22 cellular contexts compared by ENCODE assay signal in the genomic region with DNA sequence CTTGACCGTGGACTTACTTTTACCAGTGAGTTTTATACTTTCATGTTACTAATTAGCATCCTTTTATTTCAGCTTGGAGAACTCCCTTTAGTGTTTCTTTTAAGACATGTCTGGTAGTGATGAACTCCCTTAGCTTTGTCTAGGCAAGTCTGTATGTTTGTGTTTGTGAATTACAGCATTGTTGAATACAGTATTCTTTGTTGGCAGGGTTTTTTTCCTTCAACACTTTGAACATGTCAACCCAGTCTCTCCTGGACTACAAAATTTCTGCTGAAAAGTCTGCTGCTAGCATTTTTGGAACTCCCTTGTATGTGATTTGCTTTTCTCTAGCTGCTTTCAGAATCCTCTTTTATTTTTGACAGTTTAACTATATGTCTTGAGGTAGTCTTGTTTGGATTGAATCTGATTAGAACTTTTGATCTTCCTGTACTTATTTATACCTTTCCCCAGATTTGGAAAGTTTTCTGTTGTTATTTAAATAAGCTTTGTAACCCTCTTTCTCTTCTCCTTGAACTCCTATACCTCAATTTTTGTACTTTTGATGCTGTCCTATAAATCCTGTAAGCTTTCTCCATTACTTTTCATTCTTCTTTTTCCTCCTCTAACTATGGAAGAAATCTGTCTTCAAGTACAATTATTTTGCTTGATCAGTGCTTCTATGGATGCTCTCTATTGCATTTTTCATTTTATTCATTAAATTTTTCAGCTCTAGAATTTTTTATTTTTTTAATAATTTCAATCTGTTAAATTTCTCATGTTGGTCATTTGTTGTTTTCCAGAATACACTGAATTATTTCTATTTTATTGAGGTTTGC.
"Had no signal": no experiment of that assay in that cellular context is flagged by ENCODE, and none has a peak within 500 bp of the region (broad histone marks: within the 10 kb centered on the region; RNA-seq: fewer than 3 reads in every experiment).

No MANE protein-coding gene starts in this region.

- H3K4me3 ChIP-seq: SJCRH30 had no signal

- H3K27ac ChIP-seq: KMS-11, RWPE1, SJCRH30 had no signal

- DNase-seq: IMR-90, Kasumi-1, MM.1S, NCI-H1092 treated with DMSO at 0.1 percent for 48 hours, NCI-H1436, NCI-H187, NCI-H2029, NCI-H2081 treated with DMSO at 0.1 percent for 48 hours, NCI-H2171 treated with DMSO at 0.1 percent for 48 hours, NCI-H345, NCI-H446 treated with DMSO at 0.1 percent for 48 hours, NCI-H510A treated with DMSO at 0.1 percent for 48 hours, NCI-H526 treated with DMSO at 0.1 percent for 48 hours, NCI-H748 treated with DMSO at 0.1 percent for 48 hours, PC-3, SHP77, SJCRH30, T-helper 1 cell had no signal

- H3K27me3 ChIP-seq: SJCRH30 had no signal

- H3K36me3 ChIP-seq: SJCRH30 had no signal

- H3K4me1 ChIP-seq: SJCRH30 had no signal

- H3K9ac ChIP-seq: KMS-11 had no signal

- H3K4me2 ChIP-seq: KMS-11 had no signal

- ATAC-seq: Panc1, PC-3, SK-N-SH treated with all-trans-retinoic acid at 6 μM for 48 hours had no signal
